In genomic region chr4:9988349-9988748, GRCh38 we compare ENCODE assay signal across 24 cellular contexts. TPM values are rescaled to one million over a fixed set of nuclear protein-coding genes. Genes with fewer than 3 reads are reported as not detected.
A peak's percentile ranks its signal among the peaks of the same experiment; 100 is the strongest.
DNase-seq lines count a peak whose midpoint lies in the region; ATAC-seq lines count a peak whose summit lies in the region.
"Had no signal": no experiment of that assay in that cellular context is flagged by ENCODE, and none has a peak within 500 bp of the region (broad histone marks: within the 10 kb centered on the region; RNA-seq: fewer than 3 reads in every experiment).

No MANE protein-coding gene starts in this region.

- H3K79me1 ChIP-seq in mesenchymal stem cell (replicated peaks; ENCODE audit: low read length, poor library complexity, severe bottlenecking), result no peaks in the 10 kb centered on the region

- H2AK5ac ChIP-seq in mesenchymal stem cell (ENCODE audit: low read length, severe bottlenecking), result no peak overlapping the region

- no peak overlapping the region for H2AFZ ChIP-seq in mesenchymal stem cell (ENCODE audit: low read depth, low read length)

- H2BK120ac ChIP-seq in mesenchymal stem cell (ENCODE audit: low read depth, low read length), result no peak overlapping the region

- ATAC-seq in GM21360 (IDR thresholded peaks at IDR 0.05; ENCODE audit: unreplicated experiment) (peak; percentile 18), GM19467 (IDR thresholded peaks at IDR 0.05; ENCODE audit: unreplicated experiment) (no peak)
- ATAC-seq: activated CD8-positive, alpha-beta T cell treated with anti-CD3 and anti-CD28 coated beads for 36 hours; HepG2; mucosa of descending colon; natural killer cell treated with Interleukin-12 subunit alpha and Interleukin-12 subunit beta and Interleukin-15 and Interleukin-18, amount 100 ng/mL, for 72 hours; stimulated activated naive CD8-positive, alpha-beta T cell treated with anti-CD3 and anti-CD28 coated beads, Interleukin-15, amount 100 ng/mL, for 72 hours had no signal

- H3K4me1 ChIP-seq in adipocyte (ENCODE audit: control insufficient read depth, insufficient read depth, low read length) (no peaks in the 10 kb centered on the region), mesenchymal stem cell (ENCODE audit: control insufficient read depth, insufficient read depth, low read depth, low read length) (no peaks in the 10 kb centered on the region)
- H3K4me1 ChIP-seq: HAP-1, tibial artery had no signal

- H2BK15ac ChIP-seq in mesenchymal stem cell (ENCODE audit: low read depth, poor library complexity, severe bottlenecking), result no peak overlapping the region

- peak; percentile 6 for DNase-seq in CD1c-positive myeloid dendritic cell (ENCODE audit: extremely low spot score)
- DNase-seq in adipocyte (ENCODE audit: low read depth), result peak; percentile 6
- peak; percentile 2 for DNase-seq in mesenchymal stem cell
- DNase-seq in activated CD4-positive, CD25-positive, alpha-beta regulatory T cell treated with anti-CD3 and anti-CD28 coated beads, Interleukin-2, amount 50 U/mL, for 72 hours, result no peak
- DNase-seq in activated naive CD4-positive, alpha-beta T cell treated with anti-CD3 and anti-CD28 coated beads, Interleukin-2, amount 50 U/mL, for 16 hours, result no peak
- DNase-seq: activated CD4-positive, alpha-beta T cell treated with anti-CD3 and anti-CD28 coated beads for 1 hour; activated CD8-positive, alpha-beta T cell treated with anti-CD3 and anti-CD28 coated beads for 36 hours; activated effector memory CD4-positive, alpha-beta T cell treated with Interleukin-2 at 50 U/mL for 16 hours; activated T-cell treated with anti-CD3 and anti-CD28 coated beads for 4 hours; caudate nucleus; COR-L47; Kasumi-1; mucosa of descending colon; NCI-H1436; NCI-H2107; NCI-H446 treated with DMSO at 0.1 percent for 48 hours; stimulated activated naive CD8-positive, alpha-beta T cell treated with anti-CD3 and anti-CD28 coated beads, Interleukin-15, amount 100 ng/mL, for 72 hours; tibial artery had no signal

- H3K27ac ChIP-seq in mesenchymal stem cell (ENCODE audit: low read length, poor library complexity, severe bottlenecking), result no peak overlapping the region
- H3K27ac ChIP-seq: BLaER1, tibial artery had no signal

- no peak overlapping the region for H2BK12ac ChIP-seq in mesenchymal stem cell (ENCODE audit: low read length in 2 of 2)

- H3K14ac ChIP-seq in mesenchymal stem cell (ENCODE audit: low read length in 2 of 2), result no peak overlapping the region

- no peak overlapping the region for H3K4me2 ChIP-seq in mesenchymal stem cell (ENCODE audit: low read length, poor library complexity, severe bottlenecking)

- no peak overlapping the region for H3K4me3 ChIP-seq in adipocyte (ENCODE audit: low read length)
- H3K4me3 ChIP-seq in mesenchymal stem cell (ENCODE audit: insufficient read depth in 1 of 2, low read depth in 1 of 2, low read length in 2 of 2), result no peak overlapping the region
- H3K4me3 ChIP-seq: BLaER1, HAP-1, mucosa of descending colon, tibial artery had no signal

- H4K8ac ChIP-seq in mesenchymal stem cell (ENCODE audit: low read length), result no peak overlapping the region

- H3K18ac ChIP-seq in mesenchymal stem cell (ENCODE audit: low read depth in 1 of 2, low read length in 2 of 2), result no peak overlapping the region

- no CpG with 5 or more reads among the region's 1 CpG for whole genome bisulfite sequencing in mesenchymal stem cell

- H3K27me3 ChIP-seq in adipocyte (replicated peaks; ENCODE audit: control insufficient read depth, insufficient read depth, low read length) (peaks cover 6% of the 10 kb centered on the region), mesenchymal stem cell (ENCODE audit: control insufficient read depth in 1 of 2, insufficient read depth in 1 of 2, low read length in 2 of 2) (peaks cover 0 to 5% of the 10 kb centered on the region in 2 experiments)
- H3K27me3 ChIP-seq: BLaER1, tibial artery had no signal

- H3K9me3 ChIP-seq in adipocyte (ENCODE audit: control insufficient read depth, low read length) (no peaks in the 10 kb centered on the region), mesenchymal stem cell (ENCODE audit: control insufficient read depth, low read length) (no peaks in the 10 kb centered on the region)
- H3K9me3 ChIP-seq: HAP-1, mucosa of descending colon, tibial artery had no signal

- H3K9ac ChIP-seq in adipocyte (ENCODE audit: low read length), result no peak overlapping the region
- no peak overlapping the region for H3K9ac ChIP-seq in mesenchymal stem cell (ENCODE audit: low read length)
- H3K9ac ChIP-seq: BLaER1 had no signal

- H3K23ac ChIP-seq in mesenchymal stem cell (ENCODE audit: low read length in 2 of 2), result no peak overlapping the region

- H4K91ac ChIP-seq in mesenchymal stem cell (ENCODE audit: low read length), result no peak overlapping the region

- H2BK5ac ChIP-seq in mesenchymal stem cell (ENCODE audit: low read depth, low read length, poor library complexity, severe bottlenecking), result no peak overlapping the region

- H3K36me3 ChIP-seq in adipocyte (ENCODE audit: control insufficient read depth, insufficient read depth, low read length, severe bottlenecking) (no peaks in the 10 kb centered on the region), mesenchymal stem cell (ENCODE audit: control insufficient read depth in 1 of 2, insufficient read depth in 2 of 2, low read depth in 1 of 2, low read length in 2 of 2) (no peaks in the 10 kb centered on the region)
- H3K36me3 ChIP-seq: BLaER1, HAP-1 had no signal

- no peak overlapping the region for H3K4ac ChIP-seq in mesenchymal stem cell (ENCODE audit: low read depth in 1 of 2, low read length in 2 of 2)

RNA-seq across cellular contexts. Expression of gene SLC2A9, which starts 32.9 kb away (rescaled TPM):
- polyA plus RNA-seq in mesenchymal stem cell (2013, experiment 1 of 2), result 0.33 TPM
- polyA plus RNA-seq in mesenchymal stem cell (2013, experiment 2 of 2), result 0.34 TPM

Comparison
In these comparisons a context has a peak if more than half of its experiments do, and no peak if none do; other contexts are left out.
1. DNase-seq: peak in CD1c-positive myeloid dendritic cell (single experiment), adipocyte (single experiment) and mesenchymal stem cell (single experiment); none in activated CD4-positive, CD25-positive, alpha-beta regulatory T cell treated with anti-CD3 and anti-CD28 coated beads, Interleukin-2, amount 50 U/mL, for 72 hours (single experiment) and activated naive CD4-positive, alpha-beta T cell treated with anti-CD3 and anti-CD28 coated beads, Interleukin-2, amount 50 U/mL, for 16 hours (single experiment).